Comparison of ENCODE assay signal across 1 cellular context in genomic region chr14:65412189-65412846, GRCh38.
TF ChIP-seq lines count a peak whose summit lies in the region.

TSS of gene FUT8 (plus strand) at chr14:65412730. CDS start at chr14:65561564, 148,834 bp downstream.

TF ChIP-seq in HepG2, 621 proteins besides CTCF, POLR2A, EP300 and RAD21 (continued from another document and continues in another):
- TF ChIP-seq PLSCR1 (CRISPR knock-in tag; IDR thresholded peaks at IDR 0.05; ENCODE audit: borderline replicate concordance) (no peak), GRHL1 (CRISPR knock-in tag; conservative IDR thresholded peaks at IDR 0.05) (no peak), ZNF224 (CRISPR knock-in tag; IDR thresholded peaks at IDR 0.05) (no peak), REPIN1 (CRISPR knock-in tag; IDR thresholded peaks at IDR 0.05; ENCODE audit: borderline replicate concordance, low read depth) (peak; percentile 67; the same call in 1 of the 2 replicates), PITX1 (CRISPR knock-in tag; IDR thresholded peaks at IDR 0.05) (no peak; the same call in 1 of the 2 replicates), YEATS4 (CRISPR knock-in tag; IDR thresholded peaks at IDR 0.05; ENCODE audit: borderline replicate concordance) (peak; percentile 64), KDM5A (IDR thresholded peaks at IDR 0.05; ENCODE audit: borderline replicate concordance, low read length) (no peak), CBX1 (IDR thresholded peaks at IDR 0.05; ENCODE audit: low read depth) (no peak), KLF13 (CRISPR knock-in tag; IDR thresholded peaks at IDR 0.05) (no peak), NR2F1 (CRISPR knock-in tag; IDR thresholded peaks at IDR 0.05) (peak; percentile 26 to 69; a peak in 2 of 4 replicates), ZNF703 (CRISPR knock-in tag; IDR thresholded peaks at IDR 0.05; ENCODE audit: borderline replicate concordance) (no peak), ZNF33B (CRISPR knock-in tag; IDR thresholded peaks at IDR 0.05) (no peak), MTF1 (CRISPR knock-in tag; IDR thresholded peaks at IDR 0.05) (no peak), HOXA9 (CRISPR knock-in tag; IDR thresholded peaks at IDR 0.05; ENCODE audit: borderline replicate concordance) (no peak), CSRNP2 (CRISPR knock-in tag; conservative IDR thresholded peaks at IDR 0.05; ENCODE audit: low read depth) (no peak), ZNF34 (CRISPR knock-in tag; IDR thresholded peaks at IDR 0.05; ENCODE audit: borderline replicate concordance) (no peak), ZNF138 (CRISPR knock-in tag; IDR thresholded peaks at IDR 0.05; ENCODE audit: low read depth) (peak; percentile 63; the same call in 1 of the 2 replicates), MYNN (CRISPR knock-in tag; IDR thresholded peaks at IDR 0.05; ENCODE audit: low read depth) (no peak), TARDBP (CRISPR knock-in tag; IDR thresholded peaks at IDR 0.05) (peak; percentile 61; the same call in 1 of the 2 replicates), ZFY (CRISPR knock-in tag; IDR thresholded peaks at IDR 0.05) (peak; percentile 75), HDAC1 (CRISPR knock-in tag; IDR thresholded peaks at IDR 0.05) (peak; percentile 56), ZBTB7B (CRISPR knock-in tag; IDR thresholded peaks at IDR 0.05) (no peak; the same call in 1 of the 2 replicates), ZNF615 (CRISPR knock-in tag; IDR thresholded peaks at IDR 0.05; ENCODE audit: borderline replicate concordance) (no peak), RARG (CRISPR knock-in tag; IDR thresholded peaks at IDR 0.05; ENCODE audit: low read depth) (no peak), FLYWCH1 (CRISPR knock-in tag; IDR thresholded peaks at IDR 0.05) (no peak), KLF16 (CRISPR knock-in tag; IDR thresholded peaks at IDR 0.05) (peak in 1 of 2 experiments; percentile 68; a peak in 1 of 4 replicates), ZBTB38 (CRISPR knock-in tag; IDR thresholded peaks at IDR 0.05) (0 out of 2 replicates have a peak, but pooled peaks have one; percentile 40), U2AF2 (IDR thresholded peaks at IDR 0.05; ENCODE audit: low read depth, low read length) (no peak), ATF6 (CRISPR knock-in tag; conservative IDR thresholded peaks at IDR 0.05) (no peak), ZNF572 (CRISPR knock-in tag; IDR thresholded peaks at IDR 0.05) (peak; percentile 45; the same call in 1 of the 2 replicates), GFI1 (CRISPR knock-in tag; IDR thresholded peaks at IDR 0.05; ENCODE audit: borderline replicate concordance) (no peak; the same call in 1 of the 2 replicates), NR0B2 (CRISPR knock-in tag; IDR thresholded peaks at IDR 0.05) (peak; percentile 86; the same call in 1 of the 2 replicates), RAD51 (IDR thresholded peaks at IDR 0.05; ENCODE audit: borderline replicate concordance) (no peak), RNF2 (conservative IDR thresholded peaks at IDR 0.05; ENCODE audit: low read depth) (peak; percentile 68; the same call in 1 of the 2 replicates), TRAFD1 (CRISPR knock-in tag; IDR thresholded peaks at IDR 0.05; ENCODE audit: borderline replicate concordance) (no peak), RBM39 (IDR thresholded peaks at IDR 0.05; ENCODE audit: low read depth, low read length, poor library complexity, severe bottlenecking) (no peak), ZNF230 (CRISPR knock-in tag; IDR thresholded peaks at IDR 0.05) (no peak; the same call in 1 of the 2 replicates), USF2 (IDR thresholded peaks at IDR 0.05; ENCODE audit: low read depth, low read length) (no peak), USF2 (CRISPR knock-in tag; IDR thresholded peaks at IDR 0.05; ENCODE audit: borderline replicate concordance) (no peak), LRRFIP1 (CRISPR knock-in tag; conservative IDR thresholded peaks at IDR 0.05) (no peak), ZSCAN25 (CRISPR knock-in tag; IDR thresholded peaks at IDR 0.05) (peak; percentile 62; the same call in 1 of the 2 replicates), ZNF777 (CRISPR knock-in tag; IDR thresholded peaks at IDR 0.05) (no peak), ZNF276 (CRISPR knock-in tag; IDR thresholded peaks at IDR 0.05; ENCODE audit: low read depth) (no peak; the same call in 1 of the 2 replicates), ZNF550 (CRISPR knock-in tag; IDR thresholded peaks at IDR 0.05; ENCODE audit: borderline replicate concordance) (no peak), NFATC3 (CRISPR knock-in tag; IDR thresholded peaks at IDR 0.05) (no peak), AKAP8 (CRISPR knock-in tag; IDR thresholded peaks at IDR 0.05) (0 out of 2 replicates have a peak, but pooled peaks have one; percentile 13), CHD2 (IDR thresholded peaks at IDR 0.05; ENCODE audit: low read depth, low read length) (peak; percentile 39; the same call in 1 of the 2 replicates), HNRNPH1 (optimal IDR thresholded peaks at IDR 0.05; ENCODE audit: low read depth, low read length) (no peak), KLF15 (CRISPR knock-in tag; IDR thresholded peaks at IDR 0.05; ENCODE audit: borderline replicate concordance) (no peak), PBX2 (CRISPR knock-in tag; IDR thresholded peaks at IDR 0.05) (no peak), ZNF839 (CRISPR knock-in tag; IDR thresholded peaks at IDR 0.05; ENCODE audit: borderline replicate concordance) (no peak), PHF21A (CRISPR knock-in tag; IDR thresholded peaks at IDR 0.05) (no peak; the same call in none of the 2 replicates), GPN1 (CRISPR knock-in tag; IDR thresholded peaks at IDR 0.05; ENCODE audit: borderline replicate concordance) (no peak), ZNF496 (CRISPR knock-in tag; IDR thresholded peaks at IDR 0.05; ENCODE audit: insufficient replicate concordance) (no peak)
